1 cellular context compared by ENCODE assay signal in genomic region chr12:132471011-132471857, GRCh38.
TF ChIP-seq lines count a peak whose summit lies in the region.

No MANE protein-coding gene starts in this region.

TF ChIP-seq in HepG2, 621 proteins besides CTCF, POLR2A, EP300 and RAD21 (continued from another document and continues in another):
- TF ChIP-seq NCOR1 (IDR thresholded peaks at IDR 0.05; ENCODE audit: borderline replicate concordance, low read length), result no peak
- TF ChIP-seq SAP130 (CRISPR knock-in tag; IDR thresholded peaks at IDR 0.05; ENCODE audit: low read depth), result peak; percentile 96
- peak; percentile 64; the same call in 1 of the 2 replicates for TF ChIP-seq KMT2B (CRISPR knock-in tag; IDR thresholded peaks at IDR 0.05)
- TF ChIP-seq ERF (CRISPR knock-in tag; IDR thresholded peaks at IDR 0.05), result peak; percentile 91
- no peak for TF ChIP-seq NFYB (CRISPR knock-in tag; IDR thresholded peaks at IDR 0.05)
- TF ChIP-seq ZNF510 (CRISPR knock-in tag; IDR thresholded peaks at IDR 0.05; ENCODE audit: low read depth), result no peak
- no peak for TF ChIP-seq ARNT2 (CRISPR knock-in tag; IDR thresholded peaks at IDR 0.05; ENCODE audit: low read depth)
- TF ChIP-seq KLF15 (CRISPR knock-in tag; IDR thresholded peaks at IDR 0.05; ENCODE audit: borderline replicate concordance), result no peak
- TF ChIP-seq ATF2 (CRISPR knock-in tag; IDR thresholded peaks at IDR 0.05), result peak; percentile 92
- TF ChIP-seq ZNF552 (CRISPR knock-in tag; IDR thresholded peaks at IDR 0.05; ENCODE audit: borderline replicate concordance), result no peak
- TF ChIP-seq ZHX1 (CRISPR knock-in tag; IDR thresholded peaks at IDR 0.05; ENCODE audit: low read depth), result peak; percentile 89
- no peak for TF ChIP-seq SP1 (IDR thresholded peaks at IDR 0.05)
- TF ChIP-seq SP1 (CRISPR knock-in tag; IDR thresholded peaks at IDR 0.05), result no peak
- no peak for TF ChIP-seq ZFP36 (IDR thresholded peaks at IDR 0.05; ENCODE audit: borderline replicate concordance, low read depth, low read length, partially characterized antibody)
- TF ChIP-seq ZNF414 (CRISPR knock-in tag; IDR thresholded peaks at IDR 0.05), result peak; percentile 77
- no peak for TF ChIP-seq ZNF33B (CRISPR knock-in tag; IDR thresholded peaks at IDR 0.05)
- peak; percentile 85 for TF ChIP-seq TCF7 (IDR thresholded peaks at IDR 0.05; ENCODE audit: low read depth)
- no peak for TF ChIP-seq THYN1 (CRISPR knock-in tag; IDR thresholded peaks at IDR 0.05; ENCODE audit: borderline replicate concordance, low read depth)
- no peak for TF ChIP-seq ZMAT5 (CRISPR knock-in tag; IDR thresholded peaks at IDR 0.05; ENCODE audit: borderline replicate concordance, low read depth)
- TF ChIP-seq ZSCAN22 (CRISPR knock-in tag; IDR thresholded peaks at IDR 0.05), result no peak
- no peak for TF ChIP-seq ZIK1 (CRISPR knock-in tag; IDR thresholded peaks at IDR 0.05; ENCODE audit: borderline replicate concordance, low read depth)
- TF ChIP-seq MLX (CRISPR knock-in tag; IDR thresholded peaks at IDR 0.05), result peak; percentile 89
- no peak for TF ChIP-seq GLI4 (CRISPR knock-in tag; IDR thresholded peaks at IDR 0.05; ENCODE audit: borderline replicate concordance)
- TF ChIP-seq ZNF768 (CRISPR knock-in tag; IDR thresholded peaks at IDR 0.05), result no peak
- TF ChIP-seq ZNF34 (CRISPR knock-in tag; IDR thresholded peaks at IDR 0.05; ENCODE audit: borderline replicate concordance), result no peak
- no peak for TF ChIP-seq ZNF724P (CRISPR knock-in tag; IDR thresholded peaks at IDR 0.05; ENCODE audit: borderline replicate concordance)
- no peak for TF ChIP-seq ZNF75D (CRISPR knock-in tag; IDR thresholded peaks at IDR 0.05; ENCODE audit: borderline replicate concordance)
- no peak for TF ChIP-seq ZKSCAN1 (IDR thresholded peaks at IDR 0.05; ENCODE audit: low read length)
- TF ChIP-seq MTA3 (CRISPR knock-in tag; IDR thresholded peaks at IDR 0.05), result no peak
- TF ChIP-seq ZFYVE20 (CRISPR knock-in tag; IDR thresholded peaks at IDR 0.05; ENCODE audit: borderline replicate concordance, low read depth), result no peak
- peak; percentile 52; the same call in 1 of the 2 replicates for TF ChIP-seq KLF11 (CRISPR knock-in tag; IDR thresholded peaks at IDR 0.05)
- TF ChIP-seq ZNF710 (CRISPR knock-in tag; IDR thresholded peaks at IDR 0.05; ENCODE audit: borderline replicate concordance), result peak; percentile 96
- no peak for TF ChIP-seq ZNF629 (CRISPR knock-in tag; conservative IDR thresholded peaks at IDR 0.05)
- no peak for TF ChIP-seq EEA1 (CRISPR knock-in tag; IDR thresholded peaks at IDR 0.05; ENCODE audit: borderline replicate concordance)
- TF ChIP-seq ZBTB34 (CRISPR knock-in tag; IDR thresholded peaks at IDR 0.05), result peak; percentile 79; the same call in 1 of the 2 replicates
- TF ChIP-seq KLF6 (CRISPR knock-in tag; IDR thresholded peaks at IDR 0.05), result peak; percentile 66
- no peak for TF ChIP-seq ZNF17 (CRISPR knock-in tag; IDR thresholded peaks at IDR 0.05)
- TF ChIP-seq IRF1 (CRISPR knock-in tag; IDR thresholded peaks at IDR 0.05; ENCODE audit: low read depth), result no peak
- TF ChIP-seq DMTF1 (CRISPR knock-in tag; IDR thresholded peaks at IDR 0.05), result no peak
- 0 out of 2 replicates have a peak, but pooled peaks have one; percentile 48 for TF ChIP-seq ZNF546 (CRISPR knock-in tag; conservative IDR thresholded peaks at IDR 0.05)
- TF ChIP-seq TSC22D2 (CRISPR knock-in tag; IDR thresholded peaks at IDR 0.05; ENCODE audit: borderline replicate concordance), result no peak
- TF ChIP-seq ZNF460 (CRISPR knock-in tag; IDR thresholded peaks at IDR 0.05; ENCODE audit: borderline replicate concordance), result peak; percentile 99
- TF ChIP-seq FOXO1 (CRISPR knock-in tag; IDR thresholded peaks at IDR 0.05), result peak; percentile 86
- TF ChIP-seq ELF1 (CRISPR knock-in tag; IDR thresholded peaks at IDR 0.05), result peak; percentile 70; the same call in 1 of the 2 replicates
- no peak for TF ChIP-seq ZNF10 (CRISPR knock-in tag; IDR thresholded peaks at IDR 0.05; ENCODE audit: borderline replicate concordance, low read depth)
- no peak for TF ChIP-seq ZNF484 (CRISPR knock-in tag; IDR thresholded peaks at IDR 0.05; ENCODE audit: borderline replicate concordance, low read depth)
- TF ChIP-seq JUND (CRISPR knock-in tag; IDR thresholded peaks at IDR 0.05), result peak; percentile 92
- TF ChIP-seq ZNF350 (CRISPR knock-in tag; IDR thresholded peaks at IDR 0.05; ENCODE audit: borderline replicate concordance, low read depth), result peak; percentile 67; the same call in 1 of the 2 replicates
- TF ChIP-seq POGK (CRISPR knock-in tag; conservative IDR thresholded peaks at IDR 0.05), result 0 out of 2 replicates have a peak, but pooled peaks have one; percentile 36
- TF ChIP-seq HDAC1 (CRISPR knock-in tag; IDR thresholded peaks at IDR 0.05), result peak; percentile 76
- TF ChIP-seq HNRNPH1 (optimal IDR thresholded peaks at IDR 0.05; ENCODE audit: low read depth, low read length), result no peak
- peak; percentile 95; the same call in 1 of the 2 replicates for TF ChIP-seq MTF1 (CRISPR knock-in tag; IDR thresholded peaks at IDR 0.05)
- TF ChIP-seq ATM (IDR thresholded peaks at IDR 0.05; ENCODE audit: borderline replicate concordance), result no peak
- no peak for TF ChIP-seq BHLHE40 (IDR thresholded peaks at IDR 0.05; ENCODE audit: low read length)
- TF ChIP-seq ZNF431 (CRISPR knock-in tag; IDR thresholded peaks at IDR 0.05; ENCODE audit: borderline replicate concordance, low read depth), result peak; percentile 60; the same call in 1 of the 2 replicates
- peak; percentile 84; the same call in 1 of the 2 replicates for TF ChIP-seq ZFP36L1 (CRISPR knock-in tag; IDR thresholded peaks at IDR 0.05)
- TF ChIP-seq ZNF3 (CRISPR knock-in tag; IDR thresholded peaks at IDR 0.05), result 0 out of 2 replicates have a peak, but pooled peaks have one; percentile 41
- TF ChIP-seq TAF1 (CRISPR knock-in tag; IDR thresholded peaks at IDR 0.05), result no peak
- TF ChIP-seq ZNF138 (CRISPR knock-in tag; IDR thresholded peaks at IDR 0.05; ENCODE audit: low read depth), result no peak
- peak; percentile 66; the same call in 1 of the 2 replicates for TF ChIP-seq ZNF747 (CRISPR knock-in tag; IDR thresholded peaks at IDR 0.05; ENCODE audit: borderline replicate concordance)
- no peak for TF ChIP-seq HMGA1 (CRISPR knock-in tag; conservative IDR thresholded peaks at IDR 0.05)
- no peak; the same call in 1 of the 2 replicates for TF ChIP-seq ZNF451 (CRISPR knock-in tag; IDR thresholded peaks at IDR 0.05)
- TF ChIP-seq ELF3 (CRISPR knock-in tag; IDR thresholded peaks at IDR 0.05), result peak; percentile 78
